Comparison of ENCODE assay signal across 7 cellular contexts in genomic region chr1:114669562-114670082, GRCh38. TPM values are rescaled to one million over a fixed set of nuclear protein-coding genes. Genes with fewer than 3 reads are reported as not detected.
DNase-seq lines count a peak whose midpoint lies in the region; ATAC-seq lines count a peak whose summit lies in the region.

A gene with protein sequence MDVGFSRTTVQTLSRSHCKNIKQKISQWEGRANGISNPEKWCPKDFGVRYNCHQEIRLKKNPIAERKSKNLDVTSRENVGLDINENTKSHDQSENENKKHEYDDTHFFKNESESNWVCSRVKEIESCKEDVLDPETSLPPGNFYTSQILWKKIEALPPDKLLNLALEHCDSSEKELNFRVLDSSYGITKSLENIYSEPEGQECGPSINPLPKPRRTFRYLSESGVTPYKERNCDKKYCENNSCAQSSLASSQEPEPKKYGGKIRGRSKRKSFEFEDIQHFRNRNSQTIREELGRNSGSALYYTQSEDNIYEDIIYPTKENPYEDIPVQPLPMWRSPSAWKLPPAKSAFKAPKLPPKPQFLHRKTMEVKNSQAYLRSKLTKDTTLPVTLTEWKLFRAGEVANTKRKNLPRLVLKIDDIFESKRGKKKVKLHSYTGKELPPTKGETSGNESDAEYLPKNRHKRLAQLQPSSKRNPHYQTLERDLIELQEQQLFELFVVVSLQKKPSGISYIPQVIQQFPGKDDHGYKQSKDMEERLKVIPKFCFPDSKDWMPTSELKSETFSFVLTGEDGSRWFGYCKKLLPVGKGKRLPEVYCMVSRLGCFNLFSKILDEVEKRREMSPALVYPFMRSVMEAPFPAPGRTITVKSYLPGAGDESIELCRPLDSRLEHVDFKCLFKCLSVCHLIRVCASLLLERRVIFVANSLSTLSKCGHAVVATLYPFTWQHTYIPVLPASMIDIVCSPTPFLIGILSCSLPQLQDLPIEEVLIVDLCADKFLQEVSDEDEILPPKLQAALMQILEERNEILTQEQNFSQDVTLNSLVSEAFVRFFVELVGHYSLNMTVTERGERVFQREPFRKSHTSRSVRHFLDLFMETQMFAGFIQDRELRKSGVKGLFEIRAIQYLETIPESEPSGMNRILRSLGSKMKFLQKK (minus strand): TSS chr1:114670049. CDS start chr1:114625984, 44,065 bp downstream.

- H3K27ac ChIP-seq in cingulate gyrus (ENCODE audit: low read depth, low read length), result peak within 1 kb of the TSS; percentile 19

- peaks cover 16% of the 10 kb centered on the region for H3K27me3 ChIP-seq in mononuclear cell (ENCODE audit: insufficient read depth, low read length)

- ATAC-seq in GM18508 (IDR thresholded peaks at IDR 0.05; ENCODE audit: insufficient read depth, unreplicated experiment) (peak; percentile 32), GM21825 (IDR thresholded peaks at IDR 0.05; ENCODE audit: unreplicated experiment) (peak; percentile 62)

- no peaks in the 10 kb centered on the region for H3K9me3 ChIP-seq in mononuclear cell (ENCODE audit: low read depth, low read length)

- in situ Hi-C loops in KBM-7 (cut with MboI; ENCODE audit: low pct_unique_long_range_greater_than_20kb, low sequenced_read_pairs), result no loop called here

- peaks cover 11% of the 10 kb centered on the region for H3K4me1 ChIP-seq in mononuclear cell (ENCODE audit: insufficient read depth, low read length)

- DNase-seq in KBM-7 (peak; percentile 81), NCI-H748 (lab: John Stamatoyannopoulos, UW; ENCODE audit: unreplicated experiment) (no peak), NCI-H446 treated with DMSO at 0.1 percent for 48 hours (lab: John Stamatoyannopoulos, UW) (no peak)

- peak within 1 kb of the TSS; percentile 57 for H3K4me3 ChIP-seq in mononuclear cell (ENCODE audit: low read length)

RNA-seq across cellular contexts. Expression of the gene that starts here (rescaled TPM):
- 2.8 TPM for total RNA-seq in mononuclear cell
